ENCODE assay signal across 19 cellular contexts in the genomic region with DNA sequence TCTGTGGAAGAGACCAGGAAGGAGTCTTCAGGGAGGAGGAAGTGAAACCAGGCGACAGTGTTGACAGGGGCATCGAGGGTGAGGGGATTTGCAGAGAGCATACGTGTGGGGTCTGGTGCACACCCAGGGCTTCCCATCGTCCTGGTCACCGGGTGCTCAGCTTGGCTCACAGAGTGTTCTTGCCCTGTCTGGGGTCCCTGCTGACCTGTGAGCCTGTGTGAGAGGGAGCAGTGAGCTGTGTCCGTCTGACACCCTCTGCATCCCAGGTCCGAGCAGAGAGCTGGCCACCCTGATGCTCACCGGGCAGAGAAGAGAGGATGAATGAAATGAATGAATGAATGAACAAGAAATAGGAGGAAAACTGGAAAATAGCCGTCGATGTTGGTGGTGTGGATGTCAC. TPM values are rescaled to one million over a fixed set of nuclear protein-coding genes. Genes with fewer than 3 reads are reported as not detected.
"Had no signal": no experiment of that assay in that cellular context is flagged by ENCODE, and none has a peak within 500 bp of the region (broad histone marks: within the 10 kb centered on the region; RNA-seq: fewer than 3 reads in every experiment).

No MANE protein-coding gene starts in this region.

- DNase-seq: activated CD4-positive, alpha-beta T cell treated with anti-CD3 and anti-CD28 coated beads, Interleukin-2, amount 10 ng/mL, durations not matched to agents 7 days and 5 days; activated CD4-positive, CD25-positive, alpha-beta regulatory T cell; activated CD8-positive, alpha-beta memory T cell treated with anti-CD3 and anti-CD28 coated beads for 24 hours; activated naive CD4-positive, alpha-beta T cell treated with anti-CD3 and anti-CD28 coated beads, Interleukin-2, amount 50 U/mL, for 16 hours; activated T-cell treated with anti-CD3 and anti-CD28 coated beads for 4 hours; caudate nucleus; colonic mucosa; foreskin fibroblast; midbrain; stimulated activated CD4-positive, alpha-beta T cell treated with anti-CD3 and anti-CD28 coated beads, Interleukin-2, amount 100 ng/mL, for 48 hours; stimulated activated naive B cell treated with anti-CD40 and anti-IgM and Interleukin-4, amounts not matched to agents 10 μg/mL and 1 μg/mL and 100 μg/mL, for 72 hours; SW 1271 had no signal

- H3K27ac Mint-ChIP-seq: activated CD4-positive, alpha-beta T cell treated with anti-CD3 and anti-CD28 coated beads, Interleukin-2, amount 10 ng/mL, durations not matched to agents 7 days and 5 days; neural progenitor cell; stimulated activated naive B cell treated with anti-CD40 and anti-IgM and Interleukin-4, amounts not matched to agents 10 μg/mL and 1 μg/mL and 100 μg/mL, for 72 hours had no signal

- H3K4me3 ChIP-seq: colonic mucosa, lung, neural progenitor cell, pancreas, tibial artery, vagina had no signal

- H3K4me1 ChIP-seq: colonic mucosa, pancreas, tibial artery, vagina had no signal

- H3K4me1 Mint-ChIP-seq: activated CD4-positive, alpha-beta T cell treated with anti-CD3 and anti-CD28 coated beads, Interleukin-2, amount 10 ng/mL, durations not matched to agents 7 days and 5 days; neural progenitor cell; stimulated activated naive B cell treated with anti-CD40 and anti-IgM and Interleukin-4, amounts not matched to agents 10 μg/mL and 1 μg/mL and 100 μg/mL, for 72 hours had no signal

- H3K4me3 Mint-ChIP-seq: activated CD4-positive, alpha-beta T cell treated with anti-CD3 and anti-CD28 coated beads, Interleukin-2, amount 10 ng/mL, durations not matched to agents 7 days and 5 days; neural progenitor cell; stimulated activated naive B cell treated with anti-CD40 and anti-IgM and Interleukin-4, amounts not matched to agents 10 μg/mL and 1 μg/mL and 100 μg/mL, for 72 hours had no signal

- H3K9me3 ChIP-seq: colonic mucosa, pancreas, tibial artery, vagina had no signal

- ATAC-seq: pancreas; stimulated activated naive B cell treated with anti-CD40 and anti-IgM and Interleukin-4, amounts not matched to agents 10 μg/mL and 1 μg/mL and 100 μg/mL, for 72 hours had no signal

- H3K27ac ChIP-seq: colonic mucosa, neural progenitor cell, pancreas, tibial artery, vagina had no signal

- H3K27me3 ChIP-seq: colonic mucosa, pancreas, vagina had no signal

- H3K36me3 ChIP-seq: colonic mucosa, neural progenitor cell, pancreas, tibial artery, vagina had no signal

- H3K27me3 Mint-ChIP-seq: activated CD4-positive, alpha-beta T cell treated with anti-CD3 and anti-CD28 coated beads, Interleukin-2, amount 10 ng/mL, durations not matched to agents 7 days and 5 days had no signal

- H3K9me3 Mint-ChIP-seq: activated CD4-positive, alpha-beta T cell treated with anti-CD3 and anti-CD28 coated beads, Interleukin-2, amount 10 ng/mL, durations not matched to agents 7 days and 5 days; neural progenitor cell had no signal

- H3K36me3 Mint-ChIP-seq: neural progenitor cell; stimulated activated naive B cell treated with anti-CD40 and anti-IgM and Interleukin-4, amounts not matched to agents 10 μg/mL and 1 μg/mL and 100 μg/mL, for 72 hours had no signal

RNA-seq across cellular contexts. Expression of gene CPZ, which starts 46.5 kb away (rescaled TPM):
- total RNA-seq: activated CD4-positive, alpha-beta T cell treated with anti-CD3 and anti-CD28 coated beads, Interleukin-2, amount 10 ng/mL, durations not matched to agents 7 days and 5 days; T-helper 2 cell treated with Interferon-gamma antibody and Interleukin-4, amounts not matched to agents 100 ng/mL and 5 ng/mL, for 36 hours had no signal

RNA-seq across cellular contexts. Expression of gene GPR78, which starts 58.8 kb away (rescaled TPM):
- total RNA-seq: activated CD4-positive, alpha-beta T cell treated with anti-CD3 and anti-CD28 coated beads, Interleukin-2, amount 10 ng/mL, durations not matched to agents 7 days and 5 days; colonic mucosa; pancreas; renal cortical epithelial cell; T-helper 2 cell treated with Interferon-gamma antibody and Interleukin-4, amounts not matched to agents 100 ng/mL and 5 ng/mL, for 36 hours had no signal
